In the genomic region with DNA sequence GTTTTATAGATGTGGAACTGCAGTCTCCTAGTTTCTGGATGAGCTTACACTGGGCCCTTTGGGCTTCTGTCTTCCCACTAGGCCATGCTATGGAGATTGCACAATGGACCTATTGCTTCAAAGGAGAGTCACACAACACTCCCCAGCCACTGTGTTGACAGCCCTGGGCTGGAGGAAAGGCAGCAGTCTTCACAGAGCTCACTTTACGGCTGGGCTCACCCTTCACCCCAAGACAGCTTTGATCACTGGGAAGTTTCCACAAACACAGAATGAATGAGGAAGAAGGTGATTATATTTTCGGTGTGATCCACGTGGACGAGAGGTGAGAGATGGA, we compare ENCODE assay signal across 11 cellular contexts.
DNase-seq lines count a peak whose midpoint lies in the region; ATAC-seq and TF ChIP-seq lines count a peak whose summit lies in the region.
"Had no signal": no experiment of that assay in that cellular context is flagged by ENCODE, and none has a peak within 500 bp of the region (broad histone marks: within the 10 kb centered on the region; RNA-seq: fewer than 3 reads in every experiment).

No MANE protein-coding gene starts in this region.

- no peaks in the 10 kb centered on the region for H3K27me3 Mint-ChIP-seq in CD4-positive, CD25-positive, alpha-beta regulatory T cell
- H3K27me3 Mint-ChIP-seq in activated T-helper 17 cell treated with anti-CD3 and anti-CD28 coated beads, Interleukin-2, amount 50 U/mL, for 72 hours, result no peaks in the 10 kb centered on the region

- H3K27ac Mint-ChIP-seq in CD4-positive, CD25-positive, alpha-beta regulatory T cell, result peak overlapping the region; percentile 81 to 98 (median 93)
- H3K27ac Mint-ChIP-seq in activated T-helper 17 cell treated with anti-CD3 and anti-CD28 coated beads, Interleukin-2, amount 50 U/mL, for 72 hours, result peak overlapping the region; percentile 81

- peaks cover 0 to 3% (median 0%) of the 10 kb centered on the region in 7 donors for H3K9me3 Mint-ChIP-seq in CD4-positive, CD25-positive, alpha-beta regulatory T cell
- no peaks in the 10 kb centered on the region for H3K9me3 Mint-ChIP-seq in activated T-helper 17 cell treated with anti-CD3 and anti-CD28 coated beads, Interleukin-2, amount 50 U/mL, for 72 hours

- TF ChIP-seq RAD21 in Ishikawa (IDR thresholded peaks at IDR 0.05; ENCODE audit: low read depth), result no peak

- H3K4me3 Mint-ChIP-seq in CD4-positive, CD25-positive, alpha-beta regulatory T cell, result peak overlapping the region in 3 of 4 donors; percentile 13 to 77 (median 65)
- H3K4me3 Mint-ChIP-seq in activated T-helper 17 cell treated with anti-CD3 and anti-CD28 coated beads, Interleukin-2, amount 50 U/mL, for 72 hours, result peak overlapping the region; percentile 64
- H3K4me3 Mint-ChIP-seq: neural crest cell had no signal

- peaks cover 15% of the 10 kb centered on the region for H3K4me1 ChIP-seq in CD4-positive, CD25-positive, alpha-beta regulatory T cell (ENCODE audit: control insufficient read depth, insufficient read depth, low read length, poor library complexity, severe bottlenecking)
- peaks cover 0 to 9% of the 10 kb centered on the region in 2 donors for H3K4me1 ChIP-seq in left lung

- intact Hi-C loops in left lung (cut with DNase I), result no loop called here

- H3K9me3 ChIP-seq in CD4-positive, CD25-positive, alpha-beta regulatory T cell (ENCODE audit: control insufficient read depth in 2 of 2, low read length in 2 of 2), result no peaks in the 10 kb centered on the region
- peaks cover 0 to 1% of the 10 kb centered on the region in 2 donors for H3K9me3 ChIP-seq in left lung

- ATAC-seq in CD4-positive, CD25-positive, alpha-beta regulatory T cell (ENCODE audit: low read depth in 2 of 2), result peak in 1 of 2 donors; percentile 47
- peak; percentile 42 for ATAC-seq in activated T-helper 17 cell treated with anti-CD3 and anti-CD28 coated beads, Interleukin-2, amount 50 U/mL, for 72 hours (replicated peaks)
- ATAC-seq in left lung (peak; percentile 70), HG03045 (IDR thresholded peaks at IDR 0.05; ENCODE audit: unreplicated experiment) (no peak)

- H3K27me3 ChIP-seq in CD4-positive, CD25-positive, alpha-beta regulatory T cell (ENCODE audit: control insufficient read depth, insufficient read depth, low read length), result no peaks in the 10 kb centered on the region
- no peaks in the 10 kb centered on the region for H3K27me3 ChIP-seq in left lung

- peak in 1 of 3 donors; percentile 7 for DNase-seq in CD4-positive, CD25-positive, alpha-beta regulatory T cell
- DNase-seq in left lung, result no peak
- no peak for DNase-seq in UCSD-AML1 (lab: John Stamatoyannopoulos, UW; ENCODE audit: unreplicated experiment)
- no peak for DNase-seq in NCI-H2107 treated with DMSO at 0.1 percent for 48 hours (lab: John Stamatoyannopoulos, UW; ENCODE audit: unreplicated experiment)
- DNase-seq: COR-L47, NCI-H187 treated with DMSO at 0.1 percent for 48 hours, T-helper 9 cell had no signal

- no peak for TF ChIP-seq CTCF in left lung (IDR thresholded peaks at IDR 0.05)

- H3K4me3 ChIP-seq in CD4-positive, CD25-positive, alpha-beta regulatory T cell (ENCODE audit: low read depth, low read length), result peak overlapping the region; percentile 54
- H3K4me3 ChIP-seq in left lung, result no peak overlapping the region

- H3K4me1 Mint-ChIP-seq in CD4-positive, CD25-positive, alpha-beta regulatory T cell, result peaks cover 0 to 59% (median 23%) of the 10 kb centered on the region in 4 donors
- H3K4me1 Mint-ChIP-seq in activated T-helper 17 cell treated with anti-CD3 and anti-CD28 coated beads, Interleukin-2, amount 50 U/mL, for 72 hours, result peaks cover 32% of the 10 kb centered on the region

- H3K27ac ChIP-seq in CD4-positive, CD25-positive, alpha-beta regulatory T cell (ENCODE audit: insufficient read depth, low read length, poor library complexity, severe bottlenecking), result peak overlapping the region; percentile 25
- H3K27ac ChIP-seq in left lung, result no peak overlapping the region

- H3K36me3 Mint-ChIP-seq in CD4-positive, CD25-positive, alpha-beta regulatory T cell, result no peaks in the 10 kb centered on the region
- H3K36me3 Mint-ChIP-seq in activated T-helper 17 cell treated with anti-CD3 and anti-CD28 coated beads, Interleukin-2, amount 50 U/mL, for 72 hours (ENCODE audit: low read depth), result no peaks in the 10 kb centered on the region

- H3K36me3 ChIP-seq in CD4-positive, CD25-positive, alpha-beta regulatory T cell (ENCODE audit: control insufficient read depth, insufficient read depth, low read length), result no peaks in the 10 kb centered on the region
- H3K36me3 ChIP-seq in left lung, result no peaks in the 10 kb centered on the region

- TF ChIP-seq EP300 in Ishikawa (IDR thresholded peaks at IDR 0.05; ENCODE audit: borderline replicate concordance), result no peak

TF ChIP-seq in Ishikawa, 13 proteins besides CTCF, POLR2A, EP300 and RAD21:
- TF ChIP-seq TAF1 (IDR thresholded peaks at IDR 0.05; ENCODE audit: low read depth), result no peak
- no peak for TF ChIP-seq NFIC (IDR thresholded peaks at IDR 0.05)
- no peak for TF ChIP-seq FOXM1 (IDR thresholded peaks at IDR 0.05; ENCODE audit: borderline replicate concordance, low read depth)
- peak; percentile 23; the same call in 1 of the 2 replicates for TF ChIP-seq CEBPB (IDR thresholded peaks at IDR 0.05)
- no peak for TF ChIP-seq CREB1 (IDR thresholded peaks at IDR 0.05; ENCODE audit: low read depth)
- TF ChIP-seq TEAD4 (IDR thresholded peaks at IDR 0.05), result no peak
